ENCODE assay signal across 17 cellular contexts in genomic region chr10:91191581-91191919, GRCh38. TPM values are rescaled to one million over a fixed set of nuclear protein-coding genes. Genes with fewer than 3 reads are reported as not detected.
DNase-seq lines count a peak whose midpoint lies in the region; ATAC-seq and TF ChIP-seq lines count a peak whose summit lies in the region.
"Had no signal": no experiment of that assay in that cellular context is flagged by ENCODE, and none has a peak within 500 bp of the region (broad histone marks: within the 10 kb centered on the region; RNA-seq: fewer than 3 reads in every experiment).

No MANE protein-coding gene starts in this region.

- no peak for TF ChIP-seq POLR2A in gastrocnemius medialis (IDR thresholded peaks at IDR 0.05)

- H3K36me3 ChIP-seq in gastrocnemius medialis (no peaks in the 10 kb centered on the region), smooth muscle cell (ENCODE audit: low read depth) (no peaks in the 10 kb centered on the region), A673 (ENCODE audit: insufficient read depth, low read length, poor library complexity, severe bottlenecking) (no peaks in the 10 kb centered on the region)
- H3K36me3 ChIP-seq: suprapubic skin had no signal

- H3K9me3 ChIP-seq in gastrocnemius medialis (no peaks in the 10 kb centered on the region), smooth muscle cell (replicated peaks; ENCODE audit: low read depth) (no peaks in the 10 kb centered on the region), A673 (ENCODE audit: low read depth, low read length, poor library complexity, severe bottlenecking) (no peaks in the 10 kb centered on the region)
- H3K9me3 ChIP-seq: suprapubic skin had no signal

- in situ Hi-C loops in gastrocnemius medialis (cut with MboI; ENCODE audit: low sequenced_read_pairs in 4 of 4) = no loop called here

- DNase-seq in gastrocnemius medialis (no peak), smooth muscle cell (lab: John Stamatoyannopoulos, UW; ENCODE audit: unreplicated experiment) (no peak), A673 (ENCODE audit: low spot score) (no peak), GM19240 (ENCODE audit: insufficient read length, low spot score) (no peak)
- DNase-seq: activated naive CD4-positive, alpha-beta T cell; DMS79; effector memory CD4-positive, alpha-beta T cell; naive B cell; NCI-H748 treated with DMSO at 0.1 percent for 48 hours; stimulated activated CD4-positive, alpha-beta T cell treated with anti-CD3 and anti-CD28 coated beads, Interleukin-15, amount 100 ng/mL, for 24 hours had no signal

- CTCF ChIA-PET in A673 (lab: Charles Lee) = interaction anchor here (0.6 kb wide), 1 partner anchor 30 kb away, joined by 5 read pairs; no protein-coding TSS in a partner anchor

- H3K9ac ChIP-seq in smooth muscle cell (ENCODE audit: low read depth) = no peak overlapping the region

- H3K27ac ChIP-seq in cingulate gyrus (ENCODE audit: low read depth, low read length) (peak overlapping the region; percentile 75), gastrocnemius medialis (peak overlapping the region; percentile 52 to 83 (median 72)), smooth muscle cell (ENCODE audit: low read depth) (no peak overlapping the region), A673 (ENCODE audit: low read depth, low read length, poor library complexity, severe bottlenecking) (no peak overlapping the region)
- H3K27ac ChIP-seq: C4-2B had no signal

- no peak overlapping the region for H3K4me3 ChIP-seq in gastrocnemius medialis
- H3K4me3 ChIP-seq in smooth muscle cell = no peak overlapping the region
- no peak overlapping the region for H3K4me3 ChIP-seq in A673 (ENCODE audit: low read depth, low read length, poor library complexity, severe bottlenecking)
- H3K4me3 ChIP-seq: suprapubic skin had no signal

- no peaks in the 10 kb centered on the region for H3K79me2 ChIP-seq in smooth muscle cell (ENCODE audit: low read depth)

- TF ChIP-seq CTCF in gastrocnemius medialis (IDR thresholded peaks at IDR 0.05 in 4 of 5, conservative IDR thresholded peaks at IDR 0.05 in 1 of 5) = no peak
- no peak for TF ChIP-seq CTCF in smooth muscle cell (IDR thresholded peaks at IDR 0.05; ENCODE audit: borderline replicate concordance, insufficient read depth, poor library complexity, severe bottlenecking)
- no peak for TF ChIP-seq CTCF in A673 (conservative IDR thresholded peaks at IDR 0.05; ENCODE audit: low read depth, low read length)

- H3K4me2 ChIP-seq in smooth muscle cell = no peak overlapping the region

- ATAC-seq in GM18511 (IDR thresholded peaks at IDR 0.05; ENCODE audit: unreplicated experiment) (peak; percentile 46), HG03342 (IDR thresholded peaks at IDR 0.05; ENCODE audit: unreplicated experiment) (peak; percentile 23), gastrocnemius medialis (peak; percentile 52 to 72), HG02970 (IDR thresholded peaks at IDR 0.05; ENCODE audit: low FRiP score, unreplicated experiment) (no peak)
- ATAC-seq: WTC11 had no signal

- POLR2A ChIA-PET in A673 (lab: Charles Lee; ENCODE audit: low non-redundant PET) = no interaction called here

- no peak overlapping the region for H2AFZ ChIP-seq in smooth muscle cell (ENCODE audit: low read depth)

- H3K27me3 ChIP-seq in gastrocnemius medialis (no peaks in the 10 kb centered on the region), smooth muscle cell (ENCODE audit: low read depth) (no peaks in the 10 kb centered on the region), A673 (replicated peaks; ENCODE audit: insufficient read depth, low read depth, low read length, poor library complexity) (peaks cover 6% of the 10 kb centered on the region)
- H3K27me3 ChIP-seq: suprapubic skin had no signal

- H3F3A ChIP-seq in smooth muscle cell (ENCODE audit: low read depth) = peaks cover 2% of the 10 kb centered on the region

- intact Hi-C loops in gastrocnemius medialis (cut with DNase I; ENCODE audit: low total_unique reads) = loop anchor here (2.0 kb wide), 1 partner anchor 27 kb away; no protein-coding TSS in a partner anchor
- intact Hi-C loops in A673 (cut with micrococcal nuclease; ENCODE audit: unreplicated experiment) = no loop called here

- H3K4me1 ChIP-seq in gastrocnemius medialis = peaks cover 37 to 49% of the 10 kb centered on the region in 2 donors
- no peaks in the 10 kb centered on the region for H3K4me1 ChIP-seq in smooth muscle cell (ENCODE audit: low read depth)
- H3K4me1 ChIP-seq in A673 (ENCODE audit: insufficient read depth, low read length, poor library complexity, severe bottlenecking) = no peaks in the 10 kb centered on the region

- peaks cover 4% of the 10 kb centered on the region for H4K20me1 ChIP-seq in smooth muscle cell (ENCODE audit: low read depth)

- no TSS peak for BruUV-seq in A673 (replicated peaks; lab: Mats Ljungman, UMichigan)

RNA-seq across cellular contexts. Expression of gene PCGF5, which starts 28.9 kb away (rescaled TPM):
- total RNA-seq in gastrocnemius medialis (10 to 100 TPM; 46.2 to 63.5 (median 49.1) TPM), smooth muscle cell (13.9 and 24.5 TPM in 2 replicates), A673 (2021) (17.3 and 17.7 TPM in 2 replicates)
- polyA plus RNA-seq in smooth muscle cell = 10.4 and 13.3 TPM in 2 replicates

Comparison
In these comparisons a context has a peak if more than half of its experiments do, and no peak if none do; other contexts are left out.
1. H3K27ac ChIP-seq: peak in cingulate gyrus (single experiment) and gastrocnemius medialis (4 of 4); none in smooth muscle cell (single experiment) and A673 (single experiment).